ENCODE assay signal across 8 cellular contexts in the genomic region with DNA sequence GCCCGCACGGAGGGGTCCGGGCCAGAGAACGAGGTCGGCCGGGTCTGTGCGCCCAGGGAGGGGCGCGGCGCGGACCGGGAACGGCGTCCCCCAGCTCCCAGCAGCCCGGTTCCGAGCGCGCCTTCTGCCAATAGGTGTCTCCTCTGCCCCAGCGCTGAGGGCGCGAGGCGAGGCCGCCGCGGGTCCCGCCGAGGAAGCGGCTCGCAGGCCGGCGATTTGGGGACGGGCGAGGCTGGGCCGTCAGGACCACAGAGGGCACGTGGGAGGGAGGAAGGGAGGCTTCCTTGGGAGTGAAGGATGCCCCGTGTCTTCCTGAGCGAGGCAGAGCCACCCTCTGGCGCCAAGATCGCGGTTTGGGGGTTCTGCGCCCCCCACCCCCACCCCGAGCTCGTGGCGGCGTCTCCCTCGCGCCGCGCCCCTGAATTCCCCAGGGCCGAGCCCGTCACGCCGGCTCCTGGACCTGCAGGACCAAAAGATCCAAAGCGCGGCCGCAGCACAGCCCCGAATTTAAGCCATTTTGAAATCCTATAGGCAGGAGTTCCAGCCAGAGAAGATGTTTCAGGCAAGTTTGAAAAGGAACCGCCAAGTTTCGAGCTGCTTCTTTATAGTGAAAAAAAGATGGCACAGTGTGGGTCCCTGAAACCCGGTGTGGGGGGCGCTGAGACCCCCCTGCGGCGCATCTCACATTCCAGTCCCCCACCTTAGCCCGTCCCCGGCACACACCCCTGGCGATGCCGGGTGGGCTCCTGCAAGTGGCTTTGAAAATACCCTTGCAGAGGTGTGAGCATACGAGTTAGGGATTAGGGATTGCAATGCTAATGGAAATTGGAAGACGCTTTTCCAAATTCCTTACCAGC. TPM values are rescaled to one million over a fixed set of nuclear protein-coding genes. Genes with fewer than 3 reads are reported as not detected.
DNase-seq lines count a peak whose midpoint lies in the region; ATAC-seq and TF ChIP-seq lines count a peak whose summit lies in the region.

No MANE protein-coding gene starts in this region.

- no peak for ATAC-seq in GM21367 (IDR thresholded peaks at IDR 0.05; ENCODE audit: unreplicated experiment)

- H3K27ac ChIP-seq in HL-60 (replicated peaks) (no peak overlapping the region), ovary (peak overlapping the region; percentile 82 to 92)

- H3K9me3 Mint-ChIP-seq in activated CD4-positive, alpha-beta memory T cell treated with anti-CD3 and anti-CD28 coated beads for 36 hours, result no peaks in the 10 kb centered on the region

- TF ChIP-seq CTCF in GM10248 (IDR thresholded peaks at IDR 0.05; ENCODE audit: control extremely low read depth, extremely low read depth, low read depth, missing control alignments) (peak; percentile 75), HL-60 (IDR thresholded peaks at IDR 0.05; ENCODE audit: insufficient read depth, low read length) (no peak), fibroblast of pulmonary artery (IDR thresholded peaks at IDR 0.05; ENCODE audit: low read length, missing control alignments) (no peak), ovary (IDR thresholded peaks at IDR 0.05) (no peak)

- H3K4me3 ChIP-seq in HL-60 (replicated peaks; ENCODE audit: insufficient read depth, low read length), result peak overlapping the region; percentile 61
- peak overlapping the region; percentile 55 for H3K4me3 ChIP-seq in fibroblast of pulmonary artery (replicated peaks; ENCODE audit: low read depth, low read length)
- H3K4me3 ChIP-seq in ovary, result peak overlapping the region; percentile 56

- CTCF ChIA-PET in GM10248 (lab: Yijun Ruan, JAX), result interaction anchor here (0.9 to 3.7 kb wide), 11 partner anchors 9 to 249 kb away, joined by 3 to 27 read pairs (median 4); no protein-coding TSS in a partner anchor
- CTCF ChIA-PET in activated CD4-positive, alpha-beta memory T cell treated with anti-CD3 and anti-CD28 coated beads for 36 hours (lab: Charles Lee), result interaction anchor here (1.3 to 3.8 kb wide), 6 partner anchors 9 to 134 kb away, joined by 4 to 22 read pairs (median 11); no protein-coding TSS in a partner anchor

- H3K27me3 ChIP-seq in HL-60 (ENCODE audit: insufficient read depth, poor library complexity, severe bottlenecking) (peaks cover 15% of the 10 kb centered on the region), ovary (no peaks in the 10 kb centered on the region)

- no peak for TF ChIP-seq POLR2A in ovary (IDR thresholded peaks at IDR 0.05)

- no peaks in the 10 kb centered on the region for H3K9me3 ChIP-seq in ovary

- DNase-seq in GM10248 (ENCODE audit: extremely low spot score), result peak; percentile 64
- DNase-seq in HL-60 (ENCODE audit: low read depth in 1 of 2, low spot score in 1 of 2), result peak; percentile 55 to 58
- peak; percentile 66 for DNase-seq in activated CD4-positive, alpha-beta memory T cell treated with anti-CD3 and anti-CD28 coated beads for 36 hours
- peak; percentile 50 for DNase-seq in fibroblast of pulmonary artery (ENCODE audit: low read depth)
- DNase-seq in ovary, result peak; percentile 51 to 77 (median 75)
- DNase-seq in effector CD4-positive, alpha-beta T cell, result no peak
- no peak for DNase-seq in NCI-H1092 treated with DMSO at 0.1 percent for 48 hours (lab: John Stamatoyannopoulos, UW)

- no peaks in the 10 kb centered on the region for H3K36me3 ChIP-seq in ovary

- H3K36me3 Mint-ChIP-seq in activated CD4-positive, alpha-beta memory T cell treated with anti-CD3 and anti-CD28 coated beads for 36 hours, result peaks cover 24% of the 10 kb centered on the region

- H3K4me1 Mint-ChIP-seq in activated CD4-positive, alpha-beta memory T cell treated with anti-CD3 and anti-CD28 coated beads for 36 hours (ENCODE audit: low read depth), result peaks cover 34% of the 10 kb centered on the region

- no peak for TF ChIP-seq EP300 in ovary (IDR thresholded peaks at IDR 0.05)

- peak overlapping the region; percentile 28 for H3K27ac Mint-ChIP-seq in activated CD4-positive, alpha-beta memory T cell treated with anti-CD3 and anti-CD28 coated beads for 36 hours

- WGBS in ovary, 3 donors, result 14 to 16% (median 15%) methylated on average over 46 to 69 of the region's 69 CpGs

- intact Hi-C loops in activated CD4-positive, alpha-beta memory T cell treated with anti-CD3 and anti-CD28 coated beads for 36 hours (cut with micrococcal nuclease), result loop anchor here (5.0 kb wide), 1 partner anchor 636 kb away; the partner anchor contains the start of gene RBFA
- intact Hi-C loops in ovary (cut with DNase I), result loop anchor here in 1 of 4 donors (5.0 kb wide), 1 partner anchor 131 kb away; no protein-coding TSS in a partner anchor

- H3K4me3 Mint-ChIP-seq in activated CD4-positive, alpha-beta memory T cell treated with anti-CD3 and anti-CD28 coated beads for 36 hours, result peak overlapping the region; percentile 74

- peaks cover 5% of the 10 kb centered on the region for H3K4me1 ChIP-seq in ovary (ENCODE audit: insufficient read depth)

- no peaks in the 10 kb centered on the region for H3K27me3 Mint-ChIP-seq in activated CD4-positive, alpha-beta memory T cell treated with anti-CD3 and anti-CD28 coated beads for 36 hours

- POLR2A ChIA-PET in GM10248 (lab: Yijun Ruan, JAX), result no interaction called here
- POLR2A ChIA-PET in activated CD4-positive, alpha-beta memory T cell treated with anti-CD3 and anti-CD28 coated beads for 36 hours (lab: Charles Lee), result interaction anchor here (1.2 to 7.5 kb wide), 5 partner anchors 9 to 127 kb away, joined by 3 to 63 read pairs (median 7); no protein-coding TSS in a partner anchor

RNA-seq across cellular contexts. Expression of gene NFATC1, which starts 0.9 kb away (rescaled TPM):
- total RNA-seq in activated CD4-positive, alpha-beta memory T cell treated with anti-CD3 and anti-CD28 coated beads for 36 hours, result 10 to 100 TPM; 83.7 to 85.4 TPM
- 10 to 100 TPM; 10.2 to 28.3 (median 12.3) TPM for total RNA-seq in ovary
- polyA plus RNA-seq in ovary, result 10 to 100 TPM in 1 of 2 donors, 1 to 10 TPM in 1; 8.4 to 12.2 TPM

Comparison
In these comparisons a context has a peak if more than half of its experiments do, and no peak if none do; other contexts are left out.
1. DNase-seq: peak in GM10248 (single experiment), HL-60 (2 of 2), activated CD4-positive, alpha-beta memory T cell treated with anti-CD3 and anti-CD28 coated beads for 36 hours (single experiment), fibroblast of pulmonary artery (single experiment) and ovary (5 of 5); none in effector CD4-positive, alpha-beta T cell (single experiment) and NCI-H1092 treated with DMSO at 0.1 percent for 48 hours (single experiment).
2. Peak in every context shown above with its lines, with median percentiles within 50 percentile points of each other: H3K4me3 ChIP-seq.